Comparison of ENCODE assay signal across 23 cellular contexts in genomic region chr2:81412681-81413080, GRCh38.
DNase-seq lines count a peak whose midpoint lies in the region; ATAC-seq and TF ChIP-seq lines count a peak whose summit lies in the region.
"Had no signal": no experiment of that assay in that cellular context is flagged by ENCODE, and none has a peak within 500 bp of the region (broad histone marks: within the 10 kb centered on the region; RNA-seq: fewer than 3 reads in every experiment).

No MANE protein-coding gene starts in this region.

- TF ChIP-seq EP300 in tibial nerve (IDR thresholded peaks at IDR 0.05): no peak

- no peak overlapping the region for H3K9ac ChIP-seq in PC-3 (ENCODE audit: low read length)

- H3K4me3 Mint-ChIP-seq in activated naive CD4-positive, alpha-beta T cell treated with anti-CD3 and anti-CD28 coated beads, Interleukin-2, amount 10 ng/mL, durations not matched to agents 7 days and 5 days: no peak overlapping the region
- H3K4me3 Mint-ChIP-seq: CD4-positive, CD25-positive, alpha-beta regulatory T cell; GM23338 had no signal

- no TSS peak for BruUV-seq in PC-3 (replicated peaks; lab: Mats Ljungman, UMichigan)

- H3K9me3 ChIP-seq in PC-3 (ENCODE audit: low read length) (no peaks in the 10 kb centered on the region), hepatocyte (ENCODE audit: low read depth) (no peaks in the 10 kb centered on the region), tibial nerve (no peaks in the 10 kb centered on the region), left lung (peaks cover 0 to 2% of the 10 kb centered on the region in 2 donors)
- H3K9me3 ChIP-seq: Peyer's patch had no signal

- intact Hi-C loops in PC-3 (cut with micrococcal nuclease) (no loop called here), left lung (cut with DNase I) (no loop called here)

- no peaks in the 10 kb centered on the region for H3K4me1 ChIP-seq in PC-3 (ENCODE audit: insufficient read depth, low read length)
- no peaks in the 10 kb centered on the region for H3K4me1 ChIP-seq in hepatocyte (ENCODE audit: insufficient read depth)
- no peaks in the 10 kb centered on the region for H3K4me1 ChIP-seq in tibial nerve
- H3K4me1 ChIP-seq in left lung: no peaks in the 10 kb centered on the region
- H3K4me1 ChIP-seq: Peyer's patch, SJSA1 had no signal

- H3K9me3 Mint-ChIP-seq in activated naive CD4-positive, alpha-beta T cell treated with anti-CD3 and anti-CD28 coated beads, Interleukin-2, amount 10 ng/mL, durations not matched to agents 7 days and 5 days: peaks cover 2% of the 10 kb centered on the region
- H3K9me3 Mint-ChIP-seq: GM23338 had no signal

- TF ChIP-seq CTCF in PC-3 (conservative IDR thresholded peaks at IDR 0.05; ENCODE audit: low read depth, low read length) (no peak), hepatocyte (IDR thresholded peaks at IDR 0.05; ENCODE audit: poor library complexity) (no peak), tibial nerve (IDR thresholded peaks at IDR 0.05) (no peak), left lung (IDR thresholded peaks at IDR 0.05) (no peak)

- no peaks in the 10 kb centered on the region for H3K4me1 Mint-ChIP-seq in activated naive CD4-positive, alpha-beta T cell treated with anti-CD3 and anti-CD28 coated beads, Interleukin-2, amount 10 ng/mL, durations not matched to agents 7 days and 5 days
- H3K4me1 Mint-ChIP-seq: CD4-positive, CD25-positive, alpha-beta regulatory T cell; GM23338 had no signal

- H3K27ac ChIP-seq in PC-3 (ENCODE audit: low read length): no peak overlapping the region
- no peak overlapping the region for H3K27ac ChIP-seq in hepatocyte
- no peak overlapping the region for H3K27ac ChIP-seq in tibial nerve
- no peak overlapping the region for H3K27ac ChIP-seq in left lung
- H3K27ac ChIP-seq: SJSA1 had no signal

- WGBS in hepatocyte (ENCODE audit: low lambda C conversion rate, missing lambda C conversion rate): 74% methylated on average over 3 of the region's 3 CpGs
- 70 to 78% methylated on average over 3 of the region's 3 CpGs for WGBS in tibial nerve, 2 donors

- no peaks in the 10 kb centered on the region for H3K27me3 ChIP-seq in PC-3 (ENCODE audit: low read length)
- no peaks in the 10 kb centered on the region for H3K27me3 ChIP-seq in hepatocyte
- H3K27me3 ChIP-seq in tibial nerve: no peaks in the 10 kb centered on the region
- H3K27me3 ChIP-seq in left lung: no peaks in the 10 kb centered on the region
- H3K27me3 ChIP-seq: Peyer's patch, SJSA1 had no signal

- CTCF ChIA-PET in PC-3 (lab: Charles Lee): no interaction called here
- CTCF ChIA-PET in activated naive CD4-positive, alpha-beta T cell treated with anti-CD3 and anti-CD28 coated beads, Interleukin-2, amount 10 ng/mL, durations not matched to agents 7 days and 5 days (lab: Charles Lee): no interaction called here

- H3K36me3 Mint-ChIP-seq in activated naive CD4-positive, alpha-beta T cell treated with anti-CD3 and anti-CD28 coated beads, Interleukin-2, amount 10 ng/mL, durations not matched to agents 7 days and 5 days: no peaks in the 10 kb centered on the region
- H3K36me3 Mint-ChIP-seq: CD4-positive, CD25-positive, alpha-beta regulatory T cell had no signal

- peak; percentile 58 for ATAC-seq in PC-3
- ATAC-seq in left lung: no peak
- no peak for ATAC-seq in GM21381 (IDR thresholded peaks at IDR 0.05; ENCODE audit: unreplicated experiment)
- ATAC-seq: GM23338, HepG2, K562, Right ventricle myocardium inferior had no signal

- no peak for TF ChIP-seq POLR2A in tibial nerve (IDR thresholded peaks at IDR 0.05)

- no peaks in the 10 kb centered on the region for H3F3A ChIP-seq in PC-3 (ENCODE audit: low read length, unreplicated experiment)

- H2AFZ ChIP-seq in PC-3 (ENCODE audit: low read length) (no peak overlapping the region), hepatocyte (no peak overlapping the region)
- H2AFZ ChIP-seq: GM23338 had no signal

- no peaks in the 10 kb centered on the region for H3K27me3 Mint-ChIP-seq in activated naive CD4-positive, alpha-beta T cell treated with anti-CD3 and anti-CD28 coated beads, Interleukin-2, amount 10 ng/mL, durations not matched to agents 7 days and 5 days
- H3K27me3 Mint-ChIP-seq: CD4-positive, CD25-positive, alpha-beta regulatory T cell had no signal

- H3K4me2 ChIP-seq in PC-3 (ENCODE audit: low read length) (no peak overlapping the region), hepatocyte (no peak overlapping the region)
- H3K4me2 ChIP-seq: GM23338 had no signal

- H3K79me2 ChIP-seq in PC-3 (ENCODE audit: low read length): no peaks in the 10 kb centered on the region
- H3K79me2 ChIP-seq in hepatocyte: no peaks in the 10 kb centered on the region

- peak; percentile 72 for DNase-seq in ELR (ENCODE audit: low read depth)
- DNase-seq in PC-3: peak; percentile 34
- peak; percentile 8 for DNase-seq in hepatocyte (ENCODE audit: low spot score)
- DNase-seq in activated naive CD4-positive, alpha-beta T cell treated with anti-CD3 and anti-CD28 coated beads, Interleukin-2, amount 10 ng/mL, durations not matched to agents 7 days and 5 days: no peak
- DNase-seq in tibial nerve (ENCODE audit: low spot score in 2 of 2): no peak
- DNase-seq in left lung: no peak
- DNase-seq: CD4-positive, CD25-positive, alpha-beta regulatory T cell; DMS79; HCEC 1CT; NCI-H1105; NCI-H2029 treated with DMSO at 0.1 percent for 48 hours; NCI-H226; NCI-H510A treated with DMSO at 0.1 percent for 48 hours; NCI-H774; NK-92 treated with Interleukin-12 subunit alpha and Interleukin-12 subunit beta, amount 100 ng/mL, for 24 hours; T-helper 1 cell had no signal

- H3K36me3 ChIP-seq in PC-3 (ENCODE audit: low read depth, low read length) (no peaks in the 10 kb centered on the region), hepatocyte (replicated peaks; ENCODE audit: insufficient read depth, low read depth) (no peaks in the 10 kb centered on the region), tibial nerve (no peaks in the 10 kb centered on the region), left lung (no peaks in the 10 kb centered on the region)
- H3K36me3 ChIP-seq: Peyer's patch, SJSA1 had no signal

- H3K4me3 ChIP-seq in PC-3 (ENCODE audit: low read length): no peak overlapping the region
- H3K4me3 ChIP-seq in hepatocyte: no peak overlapping the region
- H3K4me3 ChIP-seq in tibial nerve: no peak overlapping the region
- H3K4me3 ChIP-seq in left lung: no peak overlapping the region
- H3K4me3 ChIP-seq: GM23338, K562, Peyer's patch, SJSA1 had no signal

- H3K9me2 ChIP-seq in PC-3 (replicated peaks; ENCODE audit: low read length) (no peaks in the 10 kb centered on the region), hepatocyte (replicated peaks; ENCODE audit: insufficient read depth) (no peaks in the 10 kb centered on the region)

- POLR2A ChIA-PET in PC-3 (lab: Charles Lee; ENCODE audit: unreplicated experiment): no interaction called here

- H3K27ac Mint-ChIP-seq in activated naive CD4-positive, alpha-beta T cell treated with anti-CD3 and anti-CD28 coated beads, Interleukin-2, amount 10 ng/mL, durations not matched to agents 7 days and 5 days: no peak overlapping the region
- H3K27ac Mint-ChIP-seq: CD4-positive, CD25-positive, alpha-beta regulatory T cell; GM23338 had no signal

- no peaks in the 10 kb centered on the region for H4K20me1 ChIP-seq in PC-3 (ENCODE audit: low read length)
- H4K20me1 ChIP-seq in hepatocyte (ENCODE audit: insufficient read depth, poor library complexity, severe bottlenecking): no peaks in the 10 kb centered on the region

Comparison
In these comparisons a context has a peak if more than half of its experiments do, and no peak if none do; other contexts are left out.
1. DNase-seq: peak in ELR (single experiment), PC-3 (single experiment) and hepatocyte (single experiment); none in activated naive CD4-positive, alpha-beta T cell treated with anti-CD3 and anti-CD28 coated beads, Interleukin-2, amount 10 ng/mL, durations not matched to agents 7 days and 5 days (single experiment), tibial nerve (0 of 2) and left lung (0 of 2).